1 cellular context compared by ENCODE assay signal in genomic region chr7:50293509-50294179, GRCh38.
TF ChIP-seq lines count a peak whose summit lies in the region.

No MANE protein-coding gene starts in this region.

TF ChIP-seq in GM12878, 131 proteins besides CTCF, POLR2A, EP300 and RAD21 (continued from another document and continues in another):
- TF ChIP-seq SKIL (IDR thresholded peaks at IDR 0.05; ENCODE audit: low read depth, poor library complexity, severe bottlenecking) (no peak), TCF7 (IDR thresholded peaks at IDR 0.05; ENCODE audit: borderline replicate concordance) (peak; percentile 54), BCLAF1 (IDR thresholded peaks at IDR 0.05) (no peak), KAT2A (conservative IDR thresholded peaks at IDR 0.05; ENCODE audit: control insufficient read depth, low read depth, low read length) (no peak), ZBTB4 (CRISPR knock-in tag; IDR thresholded peaks at IDR 0.05) (no peak), MEF2B (IDR thresholded peaks at IDR 0.05; ENCODE audit: partially characterized antibody, poor library complexity, severe bottlenecking) (no peak), NR2F1 (conservative IDR thresholded peaks at IDR 0.05) (no peak), BRCA1 (IDR thresholded peaks at IDR 0.05; ENCODE audit: low read depth, low read length) (no peak), ZBTB11 (CRISPR knock-in tag; IDR thresholded peaks at IDR 0.05) (no peak), FOXM1 (IDR thresholded peaks at IDR 0.05; ENCODE audit: low read depth, low read length) (peak; percentile 68), TCF3 (IDR thresholded peaks at IDR 0.05; ENCODE audit: borderline replicate concordance, insufficient read depth, low read depth, low read length) (no peak), ZSCAN29 (IDR thresholded peaks at IDR 0.05) (no peak), NKRF (conservative IDR thresholded peaks at IDR 0.05) (no peak), RCOR1 (conservative IDR thresholded peaks at IDR 0.05; ENCODE audit: low read depth, low read length) (no peak), RBBP5 (conservative IDR thresholded peaks at IDR 0.05) (no peak), SMC3 (IDR thresholded peaks at IDR 0.05; ENCODE audit: borderline replicate concordance, low read length) (no peak), DPF2 (IDR thresholded peaks at IDR 0.05) (peak; percentile 43; the same call in 1 of the 2 replicates), RELA (IDR thresholded peaks at IDR 0.05; ENCODE audit: borderline replicate concordance, partially characterized antibody) (no peak), NR2C1 (IDR thresholded peaks at IDR 0.05) (no peak), MYC (IDR thresholded peaks at IDR 0.05; ENCODE audit: insufficient read depth, insufficient read length, insufficient replicate concordance, low read length, severe bottlenecking) (no peak), NFIC (IDR thresholded peaks at IDR 0.05; ENCODE audit: low read depth, low read length) (peak; percentile 83), MXI1 (IDR thresholded peaks at IDR 0.05; ENCODE audit: low read depth, low read length) (no peak), YY1 (IDR thresholded peaks at IDR 0.05; ENCODE audit: low read depth, low read length) (no peak), REST (IDR thresholded peaks at IDR 0.05; ENCODE audit: low read depth, low read length) (no peak), SREBF1 (IDR thresholded peaks at IDR 0.05; ENCODE audit: low read length) (no peak), ZNF687 (IDR thresholded peaks at IDR 0.05) (no peak), EZH2 (IDR thresholded peaks at IDR 0.05; ENCODE audit: borderline replicate concordance, control insufficient read depth, low read depth, low read length) (no peak), ZNF207 (IDR thresholded peaks at IDR 0.05; ENCODE audit: borderline replicate concordance) (no peak), BHLHE40 (IDR thresholded peaks at IDR 0.05; ENCODE audit: borderline replicate concordance in 1 of 2, low read depth in 2 of 2, low read length in 1 of 2) (no peak), KDM1A (IDR thresholded peaks at IDR 0.05; ENCODE audit: borderline replicate concordance) (no peak), HSF1 (IDR thresholded peaks at IDR 0.05; ENCODE audit: low read depth, low read length) (no peak), TAF1 (IDR thresholded peaks at IDR 0.05; ENCODE audit: borderline replicate concordance, low read depth, low read length) (no peak), SMAD5 (IDR thresholded peaks at IDR 0.05; ENCODE audit: low read depth) (no peak), HDAC2 (IDR thresholded peaks at IDR 0.05) (no peak), BACH1 (IDR thresholded peaks at IDR 0.05; ENCODE audit: borderline replicate concordance) (peak; percentile 48; the same call in 1 of the 2 replicates), PML (IDR thresholded peaks at IDR 0.05; ENCODE audit: low read length) (peak; percentile 57; the same call in 1 of the 2 replicates)
